Comparison of ENCODE assay signal across 27 cellular contexts in the genomic region with DNA sequence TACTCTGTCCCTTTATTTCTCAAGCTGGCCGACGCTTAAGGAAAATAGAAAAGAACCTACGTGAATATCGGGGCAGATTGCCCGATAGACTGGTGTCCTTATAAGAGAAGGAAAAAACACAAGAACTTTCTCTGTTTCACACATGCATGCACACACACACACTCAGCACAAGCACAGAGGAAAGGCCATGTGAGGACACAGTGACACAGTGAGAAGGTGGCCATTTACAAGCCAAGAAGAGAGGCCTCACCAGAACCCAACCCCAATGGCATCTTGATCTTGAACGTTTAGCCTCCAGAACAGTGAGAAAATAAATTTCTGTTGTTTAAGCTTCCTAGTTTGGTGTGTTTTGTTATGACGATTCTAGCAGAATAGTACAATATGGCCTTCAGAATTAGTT.
"Had no signal": no experiment of that assay in that cellular context is flagged by ENCODE, and none has a peak within 500 bp of the region (broad histone marks: within the 10 kb centered on the region; RNA-seq: fewer than 3 reads in every experiment).

No MANE protein-coding gene starts in this region.

- H3K27ac Mint-ChIP-seq: natural killer cell; stimulated activated naive B cell treated with anti-CD40 and anti-IgM and Interleukin-4, amounts not matched to agents 10 μg/mL and 1 μg/mL and 100 μg/mL, for 72 hours had no signal

- H3K27me3 ChIP-seq: neutrophil, stomach, testis, tibial artery, upper lobe of right lung had no signal

- H3K36me3 Mint-ChIP-seq: naive B cell, natural killer cell had no signal

- H3K27me3 Mint-ChIP-seq: naive B cell; stimulated activated naive B cell treated with anti-CD40 and anti-IgM and Interleukin-4, amounts not matched to agents 10 μg/mL and 1 μg/mL and 100 μg/mL, for 72 hours had no signal

- H3K4me3 ChIP-seq: lower lobe of right lung, skin epidermis, stomach, testis, tibial artery, upper lobe of right lung had no signal

- H3K27ac ChIP-seq: lower lobe of right lung, neutrophil, parathyroid adenoma, skin epidermis, stomach, testis, tibial artery, upper lobe of right lung had no signal

- H3K36me3 ChIP-seq: lower lobe of right lung, neutrophil, stomach, tibial artery, upper lobe of right lung had no signal

- DNase-seq: hippocampal formation; kidney glomerular epithelial cell; left cardiac atrium; lower lobe of right lung; mammary epithelial cell; mesenchymal stem cell; naive B cell; natural killer cell; occipital lobe; retina; right cardiac atrium; stimulated activated CD4-positive, alpha-beta T cell treated with anti-CD3 and anti-CD28 coated beads, Interleukin-12 subunit alpha, Interleukin-12 subunit beta, amount 100 ng/mL, for 4 hours; stimulated activated CD4-positive, alpha-beta T cell treated with anti-CD3 and anti-CD28 coated beads, Interleukin-15, amount 100 ng/mL, for 24 hours; stimulated activated CD4-positive, alpha-beta T cell treated with anti-CD3 and anti-CD28 coated beads, Interleukin-2, amount 100 ng/mL, for 24 hours; stimulated activated CD4-positive, alpha-beta T cell treated with anti-CD3 and anti-CD28 coated beads, Interleukin-4, amount 100 ng/mL, for 1 hour; stimulated activated naive B cell treated with anti-CD40 and anti-IgM and Interleukin-4, amounts not matched to agents 10 μg/mL and 1 μg/mL and 100 μg/mL, for 72 hours; stimulated activated naive CD8-positive, alpha-beta T cell treated with anti-CD3 and anti-CD28 coated beads, Interleukin-15, Interleukin-2, amounts not matched to agents 100 U/mL and 50 U/mL, for 24 hours; stomach; testis; tibial artery; trophoblast cell; upper lobe of right lung had no signal

- H3K4me3 Mint-ChIP-seq: naive B cell; natural killer cell; stimulated activated naive B cell treated with anti-CD40 and anti-IgM and Interleukin-4, amounts not matched to agents 10 μg/mL and 1 μg/mL and 100 μg/mL, for 72 hours had no signal

- H3K9me3 ChIP-seq: lower lobe of right lung, neutrophil, testis, tibial artery, upper lobe of right lung had no signal

- H3K4me1 Mint-ChIP-seq: natural killer cell had no signal

- H3K4me1 ChIP-seq: parathyroid adenoma, tibial artery, upper lobe of right lung had no signal

- ATAC-seq: left cardiac atrium; left lobe of liver; lower lobe of right lung; natural killer cell; right cardiac atrium; sciatic nerve; stimulated activated naive B cell treated with anti-CD40 and anti-IgM and Interleukin-4, amounts not matched to agents 10 μg/mL and 1 μg/mL and 100 μg/mL, for 72 hours; stimulated activated naive CD8-positive, alpha-beta T cell treated with anti-CD3 and anti-CD28 coated beads, Interleukin-15, Interleukin-2, amounts not matched to agents 100 U/mL and 50 U/mL, for 24 hours; upper lobe of right lung had no signal

- H3K9me3 Mint-ChIP-seq: natural killer cell had no signal
